12 cellular contexts compared by ENCODE assay signal in the genomic region with DNA sequence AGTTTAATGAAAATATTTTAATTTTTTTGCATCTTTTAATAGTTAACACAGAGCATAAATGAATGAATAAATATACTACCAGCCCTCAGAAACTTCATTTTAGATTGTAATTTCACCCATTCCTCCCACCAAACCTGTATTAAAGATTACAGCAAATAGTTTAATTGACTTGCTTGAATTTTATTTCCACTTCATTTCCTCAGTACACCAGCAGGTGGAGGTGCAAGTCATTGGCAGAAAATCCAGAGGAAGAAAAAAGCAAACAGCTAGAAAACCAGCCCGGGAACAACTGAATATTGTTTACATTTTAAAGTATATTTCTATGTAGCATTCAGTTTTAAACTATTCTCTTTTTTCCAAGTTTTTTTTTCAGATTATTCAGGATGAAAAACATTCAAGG.
DNase-seq lines count a peak whose midpoint lies in the region; ATAC-seq and TF ChIP-seq lines count a peak whose summit lies in the region.
"Had no signal": no experiment of that assay in that cellular context is flagged by ENCODE, and none has a peak within 500 bp of the region (broad histone marks: within the 10 kb centered on the region; RNA-seq: fewer than 3 reads in every experiment).

No MANE protein-coding gene starts in this region.

- H3K27ac Mint-ChIP-seq in endothelial cell (ENCODE audit: unreplicated experiment) (no peak overlapping the region), T-cell (no peak overlapping the region)

- H3K4me3 ChIP-seq in left ventricle myocardium inferior (no peak overlapping the region), MG63 (no peak overlapping the region)
- H3K4me3 ChIP-seq: tibial nerve had no signal

- H3K4me1 Mint-ChIP-seq in endothelial cell (ENCODE audit: unreplicated experiment) (no peaks in the 10 kb centered on the region), T-cell (no peaks in the 10 kb centered on the region)

- H3K27me3 ChIP-seq in left ventricle myocardium inferior (ENCODE audit: low read depth) = peaks cover 49% of the 10 kb centered on the region
- peaks cover 7% of the 10 kb centered on the region for H3K27me3 ChIP-seq in MG63

- CTCF ChIA-PET in T-cell (lab: Charles Lee) = interaction anchor here in 1 of 2 donors (0.6 kb wide), 1 partner anchor 69 kb away, joined by 3 read pairs; no protein-coding TSS in a partner anchor

- H3K27me3 Mint-ChIP-seq in endothelial cell (ENCODE audit: unreplicated experiment) = peaks cover 8% of the 10 kb centered on the region
- peaks cover 0 to 8% of the 10 kb centered on the region in 2 donors for H3K27me3 Mint-ChIP-seq in T-cell

- H3K9me3 Mint-ChIP-seq in endothelial cell (ENCODE audit: unreplicated experiment) (no peaks in the 10 kb centered on the region), T-cell (peaks cover 0 to 10% (median 0%) of the 10 kb centered on the region in 3 donors)

- no peak for DNase-seq in left ventricle myocardium inferior
- no peak for DNase-seq in left ventricle myocardium superior
- DNase-seq in NCI-H526 (lab: John Stamatoyannopoulos, UW) = peak; percentile 10 to 64
- DNase-seq in endothelial cell (ENCODE audit: low spot score) = no peak
- no peak for DNase-seq in MG63
- DNase-seq in activated T-cell treated with anti-CD3 and anti-CD28 coated beads for 4 hours = no peak
- no peak for DNase-seq in T-cell
- DNase-seq: activated CD8-positive, alpha-beta memory T cell treated with anti-CD3 and anti-CD28 coated beads, Interleukin-2, amount 50 U/mL, for 4 hours; RPMI8226; stimulated activated CD4-positive, alpha-beta T cell treated with anti-CD3 and anti-CD28 coated beads, Interleukin-2, amount 100 ng/mL, for 24 hours had no signal

- no peaks in the 10 kb centered on the region for H3K4me1 ChIP-seq in left ventricle myocardium inferior

- H3K36me3 ChIP-seq in left ventricle myocardium inferior (no peaks in the 10 kb centered on the region), MG63 (no peaks in the 10 kb centered on the region)
- H3K36me3 ChIP-seq: tibial nerve had no signal

- TF ChIP-seq CTCF in left ventricle myocardium inferior (IDR thresholded peaks at IDR 0.05; ENCODE audit: borderline replicate concordance) (peak; percentile 26), endothelial cell (IDR thresholded peaks at IDR 0.05; ENCODE audit: unreplicated experiment) (peak; percentile 81)

- H3K4me3 Mint-ChIP-seq in endothelial cell (ENCODE audit: unreplicated experiment) (no peak overlapping the region), T-cell (no peak overlapping the region)

- no peaks in the 10 kb centered on the region for H3K9me3 ChIP-seq in left ventricle myocardium inferior (replicated peaks)
- H3K9me3 ChIP-seq in MG63 = no peaks in the 10 kb centered on the region
- H3K9me3 ChIP-seq: tibial nerve had no signal

- no peak overlapping the region for H3K27ac ChIP-seq in left ventricle myocardium inferior (replicated peaks)
- H3K27ac ChIP-seq: tibial nerve had no signal

- POLR2A ChIA-PET in T-cell (lab: Charles Lee) = no interaction called here

- ATAC-seq in left ventricle myocardium superior = no peak
- no peak for ATAC-seq in T-cell (replicated peaks in 1 of 4)
- no peak for ATAC-seq in HG02642 (IDR thresholded peaks at IDR 0.05; ENCODE audit: poor library complexity, unreplicated experiment)

- intact Hi-C loops in left ventricle myocardium inferior (cut with micrococcal nuclease) = no loop called here
- intact Hi-C loops in left ventricle myocardium superior (cut with micrococcal nuclease) = no loop called here

- H3K36me3 Mint-ChIP-seq in endothelial cell (ENCODE audit: low read depth, unreplicated experiment) (no peaks in the 10 kb centered on the region), T-cell (no peaks in the 10 kb centered on the region)

Comparison
In these comparisons a context has a peak if more than half of its experiments do, and no peak if none do; other contexts are left out.
1. DNase-seq: peak in NCI-H526 (2 of 2); none in left ventricle myocardium inferior (single experiment), left ventricle myocardium superior (single experiment), endothelial cell (single experiment), MG63 (single experiment), activated T-cell treated with anti-CD3 and anti-CD28 coated beads for 4 hours (single experiment) and T-cell (0 of 34).